2 cellular contexts compared by ENCODE assay signal in the genomic region with DNA sequence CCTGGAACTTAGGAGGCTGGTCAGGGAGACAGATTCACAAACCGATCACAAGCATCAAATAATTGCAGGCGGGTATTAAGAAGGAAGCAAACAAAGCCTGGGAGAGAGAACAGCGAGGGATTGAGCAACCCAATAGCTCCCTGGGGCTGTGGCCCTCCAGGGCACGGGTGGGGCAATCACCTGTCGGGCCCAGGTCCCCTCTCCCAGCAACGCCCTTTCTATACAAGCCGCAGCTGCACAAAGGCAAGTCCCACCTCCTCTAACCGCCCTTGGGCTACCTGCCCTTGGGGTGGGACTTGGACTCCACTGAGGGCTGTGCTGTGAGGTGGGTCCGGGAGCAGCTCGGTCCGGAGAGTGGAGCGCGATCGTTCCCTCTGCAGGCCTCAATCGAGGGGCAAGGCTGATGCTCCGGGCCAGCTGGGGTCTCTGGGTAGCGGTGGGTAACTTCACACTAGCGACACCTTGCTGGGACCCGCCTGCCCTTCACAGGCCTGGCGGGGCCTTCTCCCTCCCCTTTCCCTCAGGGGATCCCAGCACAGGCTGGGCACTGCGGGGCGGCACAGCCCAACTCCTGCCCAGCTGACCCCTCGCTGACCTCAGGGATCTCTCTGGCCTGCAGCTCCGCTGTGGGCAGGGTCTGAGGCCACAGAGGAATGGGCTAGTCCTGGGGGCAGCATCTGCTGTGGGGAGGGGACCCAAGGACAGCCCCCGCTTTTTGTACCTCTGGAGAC.
A peak's percentile ranks its signal among the peaks of the same experiment; 100 is the strongest.
TF ChIP-seq lines count a peak whose summit lies in the region.

No MANE protein-coding gene starts in this region.

TF ChIP-seq in HEK293, 187 proteins besides CTCF, POLR2A, EP300 and RAD21 (continues in another document):
- no peak for TF ChIP-seq ZNF248 (tag by site-specific recombination; IDR thresholded peaks at IDR 0.05)
- no peak for TF ChIP-seq ZNF549 (tag by site-specific recombination; IDR thresholded peaks at IDR 0.05)
- no peak for TF ChIP-seq ZNF184 (tag by site-specific recombination; IDR thresholded peaks at IDR 0.05)
- TF ChIP-seq ZNF555 (tag by site-specific recombination; conservative IDR thresholded peaks at IDR 0.05): no peak
- no peak for TF ChIP-seq ZBTB1 (tag by site-specific recombination; IDR thresholded peaks at IDR 0.05)
- TF ChIP-seq ZNF548 (tag by site-specific recombination; IDR thresholded peaks at IDR 0.05): no peak
- TF ChIP-seq, protein P1, sequence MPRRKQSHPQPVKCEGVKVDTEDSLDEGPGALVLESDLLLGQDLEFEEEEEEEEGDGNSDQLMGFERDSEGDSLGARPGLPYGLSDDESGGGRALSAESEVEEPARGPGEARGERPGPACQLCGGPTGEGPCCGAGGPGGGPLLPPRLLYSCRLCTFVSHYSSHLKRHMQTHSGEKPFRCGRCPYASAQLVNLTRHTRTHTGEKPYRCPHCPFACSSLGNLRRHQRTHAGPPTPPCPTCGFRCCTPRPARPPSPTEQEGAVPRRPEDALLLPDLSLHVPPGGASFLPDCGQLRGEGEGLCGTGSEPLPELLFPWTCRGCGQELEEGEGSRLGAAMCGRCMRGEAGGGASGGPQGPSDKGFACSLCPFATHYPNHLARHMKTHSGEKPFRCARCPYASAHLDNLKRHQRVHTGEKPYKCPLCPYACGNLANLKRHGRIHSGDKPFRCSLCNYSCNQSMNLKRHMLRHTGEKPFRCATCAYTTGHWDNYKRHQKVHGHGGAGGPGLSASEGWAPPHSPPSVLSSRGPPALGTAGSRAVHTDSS (tag by site-specific recombination; IDR thresholded peaks at IDR 0.05): no peak
- TF ChIP-seq ZNF510 (tag by site-specific recombination; IDR thresholded peaks at IDR 0.05; ENCODE audit: insufficient replicate concordance): no peak
- TF ChIP-seq, protein P2, sequence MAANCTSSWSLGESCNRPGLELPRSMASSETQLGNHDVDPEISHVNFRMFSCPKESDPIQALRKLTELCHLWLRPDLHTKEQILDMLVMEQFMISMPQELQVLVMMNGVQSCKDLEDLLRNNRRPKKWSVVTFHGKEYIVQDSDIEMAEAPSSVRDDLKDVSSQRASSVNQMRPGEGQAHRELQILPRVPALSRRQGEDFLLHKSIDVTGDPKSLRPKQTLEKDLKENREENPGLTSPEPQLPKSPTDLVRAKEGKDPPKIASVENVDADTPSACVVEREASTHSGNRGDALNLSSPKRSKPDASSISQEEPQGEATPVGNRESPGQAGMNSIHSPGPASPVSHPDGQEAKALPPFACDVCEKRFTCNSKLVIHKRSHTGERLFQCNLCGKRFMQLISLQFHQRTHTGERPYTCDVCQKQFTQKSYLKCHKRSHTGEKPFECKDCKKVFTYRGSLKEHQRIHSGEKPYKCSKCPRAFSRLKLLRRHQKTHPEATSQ (tag by site-specific recombination; IDR thresholded peaks at IDR 0.05): 0 out of 2 replicates have a peak, but pooled peaks have one; percentile 4
- no peak for TF ChIP-seq ZNF155 (tag by site-specific recombination; IDR thresholded peaks at IDR 0.05)
- TF ChIP-seq SP2 (tag by site-specific recombination; IDR thresholded peaks at IDR 0.05): peak; percentile 21; the same call in 1 of the 2 replicates
- no peak for TF ChIP-seq ZNF521 (tag by site-specific recombination; IDR thresholded peaks at IDR 0.05)
- TF ChIP-seq ZNF600 (tag by site-specific recombination; IDR thresholded peaks at IDR 0.05): no peak
- TF ChIP-seq, protein P3, sequence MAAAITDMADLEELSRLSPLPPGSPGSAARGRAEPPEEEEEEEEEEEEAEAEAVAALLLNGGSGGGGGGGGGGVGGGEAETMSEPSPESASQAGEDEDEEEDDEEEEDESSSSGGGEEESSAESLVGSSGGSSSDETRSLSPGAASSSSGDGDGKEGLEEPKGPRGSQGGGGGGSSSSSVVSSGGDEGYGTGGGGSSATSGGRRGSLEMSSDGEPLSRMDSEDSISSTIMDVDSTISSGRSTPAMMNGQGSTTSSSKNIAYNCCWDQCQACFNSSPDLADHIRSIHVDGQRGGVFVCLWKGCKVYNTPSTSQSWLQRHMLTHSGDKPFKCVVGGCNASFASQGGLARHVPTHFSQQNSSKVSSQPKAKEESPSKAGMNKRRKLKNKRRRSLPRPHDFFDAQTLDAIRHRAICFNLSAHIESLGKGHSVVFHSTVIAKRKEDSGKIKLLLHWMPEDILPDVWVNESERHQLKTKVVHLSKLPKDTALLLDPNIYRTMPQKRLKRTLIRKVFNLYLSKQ (tag by site-specific recombination; IDR thresholded peaks at IDR 0.05; ENCODE audit: borderline replicate concordance): no peak
- TF ChIP-seq KLF8 (tag by site-specific recombination; IDR thresholded peaks at IDR 0.05): no peak
- TF ChIP-seq, protein P4, sequence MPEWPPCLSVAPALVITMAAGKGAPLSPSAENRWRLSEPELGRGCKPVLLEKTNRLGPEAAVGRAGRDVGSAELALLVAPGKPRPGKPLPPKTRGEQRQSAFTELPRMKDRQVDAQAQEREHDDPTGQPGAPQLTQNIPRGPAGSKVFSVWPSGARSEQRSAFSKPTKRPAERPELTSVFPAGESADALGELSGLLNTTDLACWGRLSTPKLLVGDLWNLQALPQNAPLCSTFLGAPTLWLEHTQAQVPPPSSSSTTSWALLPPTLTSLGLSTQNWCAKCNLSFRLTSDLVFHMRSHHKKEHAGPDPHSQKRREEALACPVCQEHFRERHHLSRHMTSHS (tag by site-specific recombination; IDR thresholded peaks at IDR 0.05): no peak
- no peak for TF ChIP-seq ZIC2 (tag by site-specific recombination; IDR thresholded peaks at IDR 0.05)
- TF ChIP-seq ZNF174 (tag by site-specific recombination; IDR thresholded peaks at IDR 0.05): no peak
- TF ChIP-seq, protein P5, sequence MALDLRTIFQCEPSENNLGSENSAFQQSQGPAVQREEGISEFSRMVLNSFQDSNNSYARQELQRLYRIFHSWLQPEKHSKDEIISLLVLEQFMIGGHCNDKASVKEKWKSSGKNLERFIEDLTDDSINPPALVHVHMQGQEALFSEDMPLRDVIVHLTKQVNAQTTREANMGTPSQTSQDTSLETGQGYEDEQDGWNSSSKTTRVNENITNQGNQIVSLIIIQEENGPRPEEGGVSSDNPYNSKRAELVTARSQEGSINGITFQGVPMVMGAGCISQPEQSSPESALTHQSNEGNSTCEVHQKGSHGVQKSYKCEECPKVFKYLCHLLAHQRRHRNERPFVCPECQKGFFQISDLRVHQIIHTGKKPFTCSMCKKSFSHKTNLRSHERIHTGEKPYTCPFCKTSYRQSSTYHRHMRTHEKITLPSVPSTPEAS (tag by site-specific recombination; IDR thresholded peaks at IDR 0.05): no peak
- no peak for TF ChIP-seq ZBTB17 (tag by site-specific recombination; IDR thresholded peaks at IDR 0.05)
- no peak for TF ChIP-seq HOXD13 (CRISPR knock-in tag; IDR thresholded peaks at IDR 0.05; ENCODE audit: borderline replicate concordance)
- TF ChIP-seq, protein P6, sequence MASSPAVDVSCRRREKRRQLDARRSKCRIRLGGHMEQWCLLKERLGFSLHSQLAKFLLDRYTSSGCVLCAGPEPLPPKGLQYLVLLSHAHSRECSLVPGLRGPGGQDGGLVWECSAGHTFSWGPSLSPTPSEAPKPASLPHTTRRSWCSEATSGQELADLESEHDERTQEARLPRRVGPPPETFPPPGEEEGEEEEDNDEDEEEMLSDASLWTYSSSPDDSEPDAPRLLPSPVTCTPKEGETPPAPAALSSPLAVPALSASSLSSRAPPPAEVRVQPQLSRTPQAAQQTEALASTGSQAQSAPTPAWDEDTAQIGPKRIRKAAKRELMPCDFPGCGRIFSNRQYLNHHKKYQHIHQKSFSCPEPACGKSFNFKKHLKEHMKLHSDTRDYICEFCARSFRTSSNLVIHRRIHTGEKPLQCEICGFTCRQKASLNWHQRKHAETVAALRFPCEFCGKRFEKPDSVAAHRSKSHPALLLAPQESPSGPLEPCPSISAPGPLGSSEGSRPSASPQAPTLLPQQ (tag by site-specific recombination; IDR thresholded peaks at IDR 0.05): peak; percentile 12; the same call in 1 of the 2 replicates
- TF ChIP-seq ZNF132 (tag by site-specific recombination; IDR thresholded peaks at IDR 0.05; ENCODE audit: borderline replicate concordance): no peak

TF ChIP-seq in endothelial cell of umbilical vein, 7 proteins besides CTCF, POLR2A, EP300 and RAD21:
- TF ChIP-seq FOS (IDR thresholded peaks at IDR 0.05; ENCODE audit: borderline replicate concordance, insufficient read depth, low read length) (no peak), GATA2 (IDR thresholded peaks at IDR 0.05; ENCODE audit: insufficient read depth, insufficient read length, low read depth, low read length) (no peak), JUN (IDR thresholded peaks at IDR 0.05; ENCODE audit: borderline replicate concordance, insufficient read depth, insufficient read length, low read depth) (no peak), EZH2 (IDR thresholded peaks at IDR 0.05; ENCODE audit: borderline replicate concordance, low read depth, low read length, severe bottlenecking) (no peak), POLR2AphosphoS5 (IDR thresholded peaks at IDR 0.05; ENCODE audit: insufficient read depth, low read depth, low read length) (no peak), MYC (IDR thresholded peaks at IDR 0.05; ENCODE audit: low read depth, low read length) (no peak)
- TF ChIP-seq, protein P7, sequence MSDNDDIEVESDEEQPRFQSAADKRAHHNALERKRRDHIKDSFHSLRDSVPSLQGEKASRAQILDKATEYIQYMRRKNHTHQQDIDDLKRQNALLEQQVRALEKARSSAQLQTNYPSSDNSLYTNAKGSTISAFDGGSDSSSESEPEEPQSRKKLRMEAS (IDR thresholded peaks at IDR 0.05; ENCODE audit: insufficient read depth, insufficient read length): no peak
